ENCODE assay signal across 16 cellular contexts in the genomic region with DNA sequence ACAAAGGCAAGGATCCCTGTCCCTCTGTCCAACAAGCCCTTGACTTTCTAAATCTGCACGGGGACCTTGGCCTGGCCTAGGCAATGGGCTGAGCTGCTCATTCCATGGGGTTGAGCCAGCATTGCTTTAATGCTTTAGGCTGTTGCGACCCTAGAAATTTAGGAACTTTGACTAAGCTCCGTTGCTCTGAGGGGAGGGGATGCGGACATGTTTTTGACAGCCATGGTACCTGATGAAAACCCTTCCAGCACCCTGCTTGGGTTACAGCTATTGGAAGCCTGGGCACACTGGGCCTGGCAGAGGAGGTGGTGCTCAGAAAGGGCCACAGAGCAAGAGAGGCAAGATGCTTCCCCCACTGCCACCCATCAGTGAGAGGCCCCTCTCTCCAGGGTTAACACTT.
"Had no signal": no experiment of that assay in that cellular context is flagged by ENCODE, and none has a peak within 500 bp of the region (broad histone marks: within the 10 kb centered on the region; RNA-seq: fewer than 3 reads in every experiment).

No MANE protein-coding gene starts in this region.

- H3K27ac ChIP-seq: lower lobe of right lung, SK-N-MC had no signal

- H3K36me3 Mint-ChIP-seq: natural killer cell treated with Interleukin-12 subunit alpha and Interleukin-12 subunit beta and Interleukin-15 and Interleukin-18, amount 100 ng/mL, for 72 hours; stimulated activated effector memory CD8-positive, alpha-beta T cell treated with anti-CD3 and anti-CD28 coated beads, Interleukin-12 subunit alpha, Interleukin-12 subunit beta, amount 100 ng/mL, for 72 hours; T-cell had no signal

- H3K9me3 Mint-ChIP-seq: natural killer cell treated with Interleukin-12 subunit alpha and Interleukin-12 subunit beta and Interleukin-15 and Interleukin-18, amount 100 ng/mL, for 72 hours; stimulated activated effector memory CD8-positive, alpha-beta T cell treated with anti-CD3 and anti-CD28 coated beads, Interleukin-12 subunit alpha, Interleukin-12 subunit beta, amount 100 ng/mL, for 72 hours; T-cell; type B pancreatic cell had no signal

- H3K4me1 Mint-ChIP-seq: stimulated activated effector memory CD8-positive, alpha-beta T cell treated with anti-CD3 and anti-CD28 coated beads, Interleukin-12 subunit alpha, Interleukin-12 subunit beta, amount 100 ng/mL, for 72 hours; T-cell had no signal

- H3K4me3 ChIP-seq: adrenal gland, coronary artery, lower lobe of right lung, SK-N-MC had no signal

- H3K27ac Mint-ChIP-seq: natural killer cell treated with Interleukin-12 subunit alpha and Interleukin-12 subunit beta and Interleukin-15 and Interleukin-18, amount 100 ng/mL, for 72 hours; stimulated activated effector memory CD8-positive, alpha-beta T cell treated with anti-CD3 and anti-CD28 coated beads, Interleukin-12 subunit alpha, Interleukin-12 subunit beta, amount 100 ng/mL, for 72 hours; T-cell; type B pancreatic cell had no signal

- H3K27me3 ChIP-seq: adrenal gland had no signal

- H3K9me3 ChIP-seq: adrenal gland, lower lobe of right lung had no signal

- H3K4me3 Mint-ChIP-seq: natural killer cell treated with Interleukin-12 subunit alpha and Interleukin-12 subunit beta and Interleukin-15 and Interleukin-18, amount 100 ng/mL, for 72 hours; stimulated activated effector memory CD8-positive, alpha-beta T cell treated with anti-CD3 and anti-CD28 coated beads, Interleukin-12 subunit alpha, Interleukin-12 subunit beta, amount 100 ng/mL, for 72 hours; T-cell; type B pancreatic cell had no signal

- H3K27me3 Mint-ChIP-seq: T-cell, type B pancreatic cell had no signal

- DNase-seq: activated naive CD4-positive, alpha-beta T cell treated with anti-CD3 and anti-CD28 coated beads, Interleukin-2, amount 50 U/mL, for 16 hours; activated T-cell treated with anti-CD3 and anti-CD28 coated beads, Interleukin-2, amount 50 U/mL, for 1 hour; caudate nucleus; effector CD8-positive, alpha-beta T cell; hippocampal formation; kidney glomerular epithelial cell; lower lobe of right lung; retina; small intestine; T-cell had no signal
